ENCODE assay signal across 7 cellular contexts in genomic region chr16:29812754-29813643, GRCh38. TPM values are rescaled to one million over a fixed set of nuclear protein-coding genes. Genes with fewer than 3 reads are reported as not detected.
DNase-seq lines count a peak whose midpoint lies in the region; ATAC-seq and TF ChIP-seq lines count a peak whose summit lies in the region.
"Had no signal": no experiment of that assay in that cellular context is flagged by ENCODE, and none has a peak within 500 bp of the region (broad histone marks: within the 10 kb centered on the region; RNA-seq: fewer than 3 reads in every experiment).

No MANE protein-coding gene starts in this region.

- H3K9me3 ChIP-seq in suprapubic skin: no peaks in the 10 kb centered on the region

- intact Hi-C loops in activated CD4-positive, alpha-beta T cell treated with anti-CD3 and anti-CD28 coated beads for 36 hours (cut with DNase I, micrococcal nuclease): loop anchor here (2.0 to 10.0 kb wide), 2 partner anchors 182 to 990 kb away; partner anchors contain the start of genes ATXN2L (in 1 of the 2), HIRIP3 (in 1 of the 2) and INO80E (in 1 of the 2)

- TF ChIP-seq POLR2A in suprapubic skin (IDR thresholded peaks at IDR 0.05): no peak

- no peak for DNase-seq in activated CD4-positive, alpha-beta T cell treated with anti-CD3 and anti-CD28 coated beads for 36 hours
- no peak for DNase-seq in activated CD4-positive, alpha-beta T cell treated with anti-CD3 and anti-CD28 coated beads, Interleukin-2, amount 50 U/mL, for 1 hour
- DNase-seq in foreskin fibroblast: no peak
- DNase-seq in suprapubic skin (ENCODE audit: low spot score in 2 of 2): no peak
- DNase-seq in left lobe of liver (ENCODE audit: low spot score): no peak
- DNase-seq: AML-193 had no signal

- no peak for ATAC-seq in activated CD4-positive, alpha-beta T cell treated with anti-CD3 and anti-CD28 coated beads for 36 hours
- ATAC-seq in HG02763 (IDR thresholded peaks at IDR 0.05; ENCODE audit: unreplicated experiment) (no peak), left lobe of liver (no peak)

- TF ChIP-seq EP300 in suprapubic skin (IDR thresholded peaks at IDR 0.05): no peak

- H3K27me3 ChIP-seq in suprapubic skin: no peaks in the 10 kb centered on the region

- peak overlapping the region; percentile 73 for H3K4me3 Mint-ChIP-seq in activated CD4-positive, alpha-beta T cell treated with anti-CD3 and anti-CD28 coated beads for 36 hours

- peaks cover 12% of the 10 kb centered on the region for H3K36me3 ChIP-seq in suprapubic skin

- CTCF ChIA-PET in activated CD4-positive, alpha-beta T cell treated with anti-CD3 and anti-CD28 coated beads for 36 hours (lab: Charles Lee): interaction anchor here (0.8 to 2.4 kb wide), 3 partner anchors 8 to 35 kb away, joined by 3 to 18 read pairs (median 4); partner anchors contain the start of gene MVP

- peaks cover 33% of the 10 kb centered on the region for H3K36me3 Mint-ChIP-seq in activated CD4-positive, alpha-beta T cell treated with anti-CD3 and anti-CD28 coated beads for 36 hours (ENCODE audit: low read depth)

- no peaks in the 10 kb centered on the region for H3K9me3 Mint-ChIP-seq in activated CD4-positive, alpha-beta T cell treated with anti-CD3 and anti-CD28 coated beads for 36 hours (ENCODE audit: low read depth)

- POLR2A ChIA-PET in activated CD4-positive, alpha-beta T cell treated with anti-CD3 and anti-CD28 coated beads for 36 hours (lab: Charles Lee): no interaction called here

- no peaks in the 10 kb centered on the region for H3K27me3 Mint-ChIP-seq in activated CD4-positive, alpha-beta T cell treated with anti-CD3 and anti-CD28 coated beads for 36 hours

- no peak overlapping the region for H3K27ac Mint-ChIP-seq in activated CD4-positive, alpha-beta T cell treated with anti-CD3 and anti-CD28 coated beads for 36 hours

- no peak for TF ChIP-seq CTCF in foreskin fibroblast (IDR thresholded peaks at IDR 0.05; ENCODE audit: low read depth, low read length)
- TF ChIP-seq CTCF in suprapubic skin (IDR thresholded peaks at IDR 0.05): no peak

- H3K27ac ChIP-seq in suprapubic skin: no peak overlapping the region

- peak overlapping the region; percentile 74 to 77 for H3K4me3 ChIP-seq in foreskin fibroblast (ENCODE audit: low read depth in 1 of 2, low read length in 2 of 2)
- H3K4me3 ChIP-seq in suprapubic skin: peak overlapping the region; percentile 60

- H3K4me1 ChIP-seq in suprapubic skin: peaks cover 85% of the 10 kb centered on the region

- H3K4me1 Mint-ChIP-seq in activated CD4-positive, alpha-beta T cell treated with anti-CD3 and anti-CD28 coated beads for 36 hours: peaks cover 61% of the 10 kb centered on the region

- 53% methylated on average over 5 of the region's 9 CpGs for WGBS in suprapubic skin

RNA-seq across cellular contexts. Expression of gene PRRT2, which starts 1.0 kb away (rescaled TPM):
- total RNA-seq in activated CD4-positive, alpha-beta T cell treated with anti-CD3 and anti-CD28 coated beads for 36 hours: under 1 TPM; 0.64 to 0.93 TPM
- total RNA-seq in suprapubic skin: 1 to 10 TPM in 3 of 4 donors, not detected in 1; 1.1 to 6.8 (median 3.7) TPM
- 0.33 TPM for total RNA-seq in left lobe of liver

RNA-seq across cellular contexts. Expression of gene PAGR1, which starts 3.0 kb away (rescaled TPM):
- total RNA-seq in activated CD4-positive, alpha-beta T cell treated with anti-CD3 and anti-CD28 coated beads for 36 hours: 10 to 100 TPM; 20.6 to 25.6 TPM
- total RNA-seq in suprapubic skin (10 to 100 TPM; 23.3 to 35.2 (median 23.8) TPM), left lobe of liver (11.9 TPM)

RNA-seq across cellular contexts. Expression of gene MAZ, which starts 6.7 kb away (rescaled TPM):
- 100 to 1,000 TPM; 306 to 387 TPM for total RNA-seq in activated CD4-positive, alpha-beta T cell treated with anti-CD3 and anti-CD28 coated beads for 36 hours
- total RNA-seq in suprapubic skin (100 to 1,000 TPM in 3 of 4 donors, 10 to 100 TPM in 1; 98.4 to 180 (median 125) TPM), left lobe of liver (101 TPM)

RNA-seq across cellular contexts. Expression of gene MVP, which starts 7.3 kb away (rescaled TPM):
- 100 to 1,000 TPM in 1 of 2 experiments, 10 to 100 TPM in 1; 86.2 to 101 TPM for total RNA-seq in activated CD4-positive, alpha-beta T cell treated with anti-CD3 and anti-CD28 coated beads for 36 hours
- total RNA-seq in suprapubic skin: 100 to 1,000 TPM in 1 of 4 donors, 10 to 100 TPM in 3; 54.9 to 104 (median 68.1) TPM
- total RNA-seq in left lobe of liver: 44.4 TPM

RNA-seq across cellular contexts. Expression of gene KIF22, which starts 22.4 kb away (rescaled TPM):
- total RNA-seq in activated CD4-positive, alpha-beta T cell treated with anti-CD3 and anti-CD28 coated beads for 36 hours: 100 to 1,000 TPM; 153 to 168 TPM
- total RNA-seq in suprapubic skin (10 to 100 TPM; 42.8 to 65.7 (median 55.1) TPM), left lobe of liver (27.2 TPM)
